In the genomic region with DNA sequence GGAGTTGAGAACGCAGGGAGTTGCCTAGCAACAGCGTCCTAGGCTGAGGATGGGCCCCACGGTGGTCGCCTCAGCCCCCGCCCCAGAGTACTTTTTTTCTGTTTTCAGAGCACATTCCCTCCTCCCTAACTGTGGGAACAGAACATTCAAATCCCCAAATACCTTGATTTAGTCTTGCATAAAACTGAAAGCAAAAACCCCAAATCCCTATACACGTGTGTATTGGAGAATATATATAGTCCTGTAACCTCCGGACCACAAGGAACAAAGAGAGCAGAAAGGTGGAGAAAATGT, we compare ENCODE assay signal across 8 cellular contexts. TPM values are rescaled to one million over a fixed set of nuclear protein-coding genes. Genes with fewer than 3 reads are reported as not detected.
A peak's percentile ranks its signal among the peaks of the same experiment; 100 is the strongest.
DNase-seq lines count a peak whose midpoint lies in the region; ATAC-seq and TF ChIP-seq lines count a peak whose summit lies in the region.

No MANE protein-coding gene starts in this region.

- ATAC-seq in GM23338 = no peak
- ATAC-seq in T-cell (replicated peaks in 1 of 4) = no peak
- ATAC-seq in omental fat pad (ENCODE audit: low FRiP score) = no peak
- no peak for ATAC-seq in HG02678 (IDR thresholded peaks at IDR 0.05; ENCODE audit: unreplicated experiment)

- H3K27me3 ChIP-seq in GM23338 (ENCODE audit: insufficient read depth) (peaks cover 12% of the 10 kb centered on the region), skeletal muscle satellite cell (ENCODE audit: control insufficient read depth, insufficient read depth, low read length) (peaks cover under 1% of the 10 kb centered on the region)

- H3K27me3 Mint-ChIP-seq in GM23338 (ENCODE audit: insufficient read depth, low read depth, poor library complexity) (no peaks in the 10 kb centered on the region), T-cell (no peaks in the 10 kb centered on the region)

- H3K4me2 ChIP-seq in GM23338 (peak overlapping the region; percentile 73), skeletal muscle satellite cell (ENCODE audit: low read length) (peak overlapping the region; percentile 82)

- H3K9me3 Mint-ChIP-seq in GM23338 = peaks cover 8% of the 10 kb centered on the region; the same call in 2 of the 3 replicates
- no peaks in the 10 kb centered on the region for H3K9me3 Mint-ChIP-seq in T-cell

- H3K9ac ChIP-seq in skeletal muscle satellite cell (ENCODE audit: low read depth, low read length) = peak overlapping the region; percentile 97

- POLR2A ChIA-PET in T-cell (lab: Charles Lee) = no interaction called here

- H3K4me3 ChIP-seq in GM23338 (peak overlapping the region; percentile 91), foreskin fibroblast (ENCODE audit: low read depth in 1 of 2, low read length in 2 of 2) (peak overlapping the region; percentile 83 to 93), skeletal muscle satellite cell (ENCODE audit: low read length) (peak overlapping the region; percentile 93)

- no peak overlapping the region for H2AFZ ChIP-seq in GM23338

- H3K9me3 ChIP-seq in skeletal muscle satellite cell (replicated peaks; ENCODE audit: low read length) = no peaks in the 10 kb centered on the region

- H3K4me3 Mint-ChIP-seq in GM23338 = peak overlapping the region; percentile 93
- H3K4me3 Mint-ChIP-seq in T-cell = peak overlapping the region; percentile 81 to 90 (median 86)

- no peak for DNase-seq in GM23338 (ENCODE audit: low spot score)
- DNase-seq in T-cell = no peak
- no peak for DNase-seq in foreskin fibroblast
- no peak for DNase-seq in COLO829 (ENCODE audit: low spot score)
- DNase-seq in amygdala (lab: John Stamatoyannopoulos, UW) = no peak
- DNase-seq in omental fat pad (ENCODE audit: low spot score) = no peak

- H3K27ac Mint-ChIP-seq in GM23338 (peak overlapping the region; percentile 76), T-cell (peak overlapping the region; percentile 79 to 89)

- TF ChIP-seq CTCF in GM23338 (conservative IDR thresholded peaks at IDR 0.05; ENCODE audit: low read depth in 2 of 2) = no peak
- no peak for TF ChIP-seq CTCF in foreskin fibroblast (IDR thresholded peaks at IDR 0.05; ENCODE audit: low read depth, low read length)
- TF ChIP-seq CTCF in omental fat pad (IDR thresholded peaks at IDR 0.05) = no peak

- H3K27ac ChIP-seq in GM23338 (ENCODE audit: low read depth) = no peak overlapping the region

- CTCF ChIA-PET in T-cell (lab: Charles Lee) = no interaction called here

- H3K36me3 Mint-ChIP-seq in GM23338 (ENCODE audit: low read depth) (peaks cover 2% of the 10 kb centered on the region; the same call in 1 of the 3 replicates), T-cell (no peaks in the 10 kb centered on the region)

- peaks cover 35% of the 10 kb centered on the region for H4K20me1 ChIP-seq in GM23338 (replicated peaks; ENCODE audit: insufficient read depth)

- H3K4me1 ChIP-seq in GM23338 (ENCODE audit: insufficient read depth) (peaks cover 15% of the 10 kb centered on the region), skeletal muscle satellite cell (ENCODE audit: control insufficient read depth, insufficient read depth, low read length) (peaks cover 26% of the 10 kb centered on the region)

- H3K36me3 ChIP-seq in GM23338 (ENCODE audit: insufficient read depth) = no peaks in the 10 kb centered on the region
- no peaks in the 10 kb centered on the region for H3K36me3 ChIP-seq in skeletal muscle satellite cell (ENCODE audit: insufficient read depth, low read length)

- H3K4me1 Mint-ChIP-seq in GM23338 (peaks cover 27% of the 10 kb centered on the region), T-cell (peaks cover 48 to 50% (median 49%) of the 10 kb centered on the region in 3 donors)

- peaks cover 4% of the 10 kb centered on the region; the same call in 1 of the 2 replicates for H3K9me2 ChIP-seq in GM23338 (ENCODE audit: insufficient read depth)

- peaks cover 42% of the 10 kb centered on the region for H3K79me2 ChIP-seq in GM23338 (replicated peaks; ENCODE audit: insufficient read depth)

- 0 out of 2 replicates have a peak, but pooled peaks cover 3% of the 10 kb centered on the region for H3F3A ChIP-seq in GM23338 (replicated peaks; ENCODE audit: low read depth)

TF ChIP-seq in GM23338, 12 proteins besides CTCF, POLR2A, EP300 and RAD21 (continues in another document):
- TF ChIP-seq EZH2phosphoT487 (IDR thresholded peaks at IDR 0.05; ENCODE audit: unreplicated experiment) (no peak), EZH2 (IDR thresholded peaks at IDR 0.05; ENCODE audit: low read depth, unreplicated experiment) (no peak), NANOG (IDR thresholded peaks at IDR 0.05; ENCODE audit: borderline replicate concordance) (no peak), ZNF114 (CRISPR knock-in tag; IDR thresholded peaks at IDR 0.05) (no peak), ZNF331 (CRISPR knock-in tag; IDR thresholded peaks at IDR 0.05; ENCODE audit: low read depth) (no peak), POLR2AphosphoS5 (IDR thresholded peaks at IDR 0.05; ENCODE audit: low read depth) (no peak)
- TF ChIP-seq, protein P1, sequence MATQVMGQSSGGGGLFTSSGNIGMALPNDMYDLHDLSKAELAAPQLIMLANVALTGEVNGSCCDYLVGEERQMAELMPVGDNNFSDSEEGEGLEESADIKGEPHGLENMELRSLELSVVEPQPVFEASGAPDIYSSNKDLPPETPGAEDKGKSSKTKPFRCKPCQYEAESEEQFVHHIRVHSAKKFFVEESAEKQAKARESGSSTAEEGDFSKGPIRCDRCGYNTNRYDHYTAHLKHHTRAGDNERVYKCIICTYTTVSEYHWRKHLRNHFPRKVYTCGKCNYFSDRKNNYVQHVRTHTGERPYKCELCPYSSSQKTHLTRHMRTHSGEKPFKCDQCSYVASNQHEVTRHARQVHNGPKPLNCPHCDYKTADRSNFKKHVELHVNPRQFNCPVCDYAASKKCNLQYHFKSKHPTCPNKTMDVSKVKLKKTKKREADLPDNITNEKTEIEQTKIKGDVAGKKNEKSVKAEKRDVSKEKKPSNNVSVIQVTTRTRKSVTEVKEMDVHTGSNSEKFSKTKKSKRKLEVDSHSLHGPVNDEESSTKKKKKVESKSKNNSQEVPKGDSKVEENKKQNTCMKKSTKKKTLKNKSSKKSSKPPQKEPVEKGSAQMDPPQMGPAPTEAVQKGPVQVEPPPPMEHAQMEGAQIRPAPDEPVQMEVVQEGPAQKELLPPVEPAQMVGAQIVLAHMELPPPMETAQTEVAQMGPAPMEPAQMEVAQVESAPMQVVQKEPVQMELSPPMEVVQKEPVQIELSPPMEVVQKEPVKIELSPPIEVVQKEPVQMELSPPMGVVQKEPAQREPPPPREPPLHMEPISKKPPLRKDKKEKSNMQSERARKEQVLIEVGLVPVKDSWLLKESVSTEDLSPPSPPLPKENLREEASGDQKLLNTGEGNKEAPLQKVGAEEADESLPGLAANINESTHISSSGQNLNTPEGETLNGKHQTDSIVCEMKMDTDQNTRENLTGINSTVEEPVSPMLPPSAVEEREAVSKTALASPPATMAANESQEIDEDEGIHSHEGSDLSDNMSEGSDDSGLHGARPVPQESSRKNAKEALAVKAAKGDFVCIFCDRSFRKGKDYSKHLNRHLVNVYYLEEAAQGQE (IDR thresholded peaks at IDR 0.05; ENCODE audit: unreplicated experiment) = no peak
- TF ChIP-seq, protein P2, sequence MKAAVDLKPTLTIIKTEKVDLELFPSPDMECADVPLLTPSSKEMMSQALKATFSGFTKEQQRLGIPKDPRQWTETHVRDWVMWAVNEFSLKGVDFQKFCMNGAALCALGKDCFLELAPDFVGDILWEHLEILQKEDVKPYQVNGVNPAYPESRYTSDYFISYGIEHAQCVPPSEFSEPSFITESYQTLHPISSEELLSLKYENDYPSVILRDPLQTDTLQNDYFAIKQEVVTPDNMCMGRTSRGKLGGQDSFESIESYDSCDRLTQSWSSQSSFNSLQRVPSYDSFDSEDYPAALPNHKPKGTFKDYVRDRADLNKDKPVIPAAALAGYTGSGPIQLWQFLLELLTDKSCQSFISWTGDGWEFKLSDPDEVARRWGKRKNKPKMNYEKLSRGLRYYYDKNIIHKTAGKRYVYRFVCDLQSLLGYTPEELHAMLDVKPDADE (IDR thresholded peaks at IDR 0.05) = no peak

RNA-seq across cellular contexts. Expression of gene NCOA5, which starts 0.3 kb away (rescaled TPM):
- total RNA-seq in GM23338 (2014; rRNA removed; shearing (Covaris generic)) = 22.8 and 24.6 TPM in 2 replicates
- polyA plus RNA-seq in GM23338 (2016; fragmentation: Nextera tagmentation; extraction: Ambion mirVana) = 8.4 and 10.1 TPM in 2 replicates
- 10 to 100 TPM; 21.0 to 43.1 (median 39.7) TPM for total RNA-seq in T-cell
- total RNA-seq in skeletal muscle satellite cell (2012; rRNA removed) = 12.2 and 16.8 TPM in 2 replicates
- 10 to 100 TPM; 19.3 to 41.1 (median 23.2) TPM for total RNA-seq in omental fat pad

RNA-seq across cellular contexts. Expression of gene CD40, which starts 28.1 kb away (rescaled TPM):
- total RNA-seq in GM23338 (2014; rRNA removed; shearing (Covaris generic)) = 9.9 and 15.4 TPM in 2 replicates
- polyA plus RNA-seq in GM23338 (2016; fragmentation: Nextera tagmentation; extraction: Ambion mirVana) = 17.9 and 18.9 TPM in 2 replicates
- 1 to 10 TPM; 1.5 to 9.6 (median 5.9) TPM for total RNA-seq in T-cell
- 2.6 and 3.3 TPM in 2 replicates for total RNA-seq in skeletal muscle satellite cell (2012; rRNA removed)
- total RNA-seq in omental fat pad = 10 to 100 TPM; 15.0 to 33.4 (median 23.2) TPM
